Comparison of ENCODE assay signal across 1 cellular context in the genomic region with DNA sequence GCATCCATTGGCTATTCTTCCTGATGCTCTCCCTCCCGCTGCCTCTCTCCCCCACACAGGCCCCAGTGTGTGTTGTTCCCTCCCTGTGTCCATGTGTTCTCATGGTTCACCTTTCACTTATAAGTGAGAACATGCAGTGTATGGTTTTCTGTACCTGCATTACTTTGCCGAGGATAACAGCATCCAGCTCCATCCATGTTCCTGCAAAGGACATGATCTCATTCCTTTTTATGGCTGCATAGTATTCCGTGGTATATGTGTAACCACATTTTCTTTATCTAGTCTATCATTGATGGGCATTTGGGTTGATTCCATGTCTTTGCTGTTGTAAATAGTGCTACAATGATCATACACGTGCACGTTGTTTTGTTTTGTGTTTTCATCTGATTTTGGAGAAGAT. TPM values are rescaled to one million over a fixed set of nuclear protein-coding genes. Genes with fewer than 3 reads are reported as not detected.
"Had no signal": no experiment of that assay in that cellular context is flagged by ENCODE, and none has a peak within 500 bp of the region (broad histone marks: within the 10 kb centered on the region; RNA-seq: fewer than 3 reads in every experiment).

No MANE protein-coding gene starts in this region.

RNA-seq across cellular contexts. Expression of gene SYCE1L, which starts 43.3 kb away (rescaled TPM):
- total RNA-seq: liver had no signal
